In genomic region chr7:24715661-24716479, GRCh38 we compare ENCODE assay signal across 8 cellular contexts. TPM values are rescaled to one million over a fixed set of nuclear protein-coding genes. Genes with fewer than 3 reads are reported as not detected.
DNase-seq lines count a peak whose midpoint lies in the region; ATAC-seq and TF ChIP-seq lines count a peak whose summit lies in the region.

No MANE protein-coding gene starts in this region.

- no peak overlapping the region for H3K4me3 ChIP-seq in PC-3 (ENCODE audit: low read length)
- H3K4me3 ChIP-seq in smooth muscle cell: no peak overlapping the region
- H3K4me3 ChIP-seq in prostate gland: no peak overlapping the region

- no peak for TF ChIP-seq POLR2A in prostate gland (IDR thresholded peaks at IDR 0.05)

- intact Hi-C loops in PC-3 (cut with micrococcal nuclease) (no loop called here), prostate gland (cut with DNase I) (no loop called here)

- TF ChIP-seq CTCF in PC-3 (conservative IDR thresholded peaks at IDR 0.05; ENCODE audit: low read depth, low read length) (peak; percentile 49; the same call in 1 of the 2 replicates), foreskin keratinocyte (conservative IDR thresholded peaks at IDR 0.05) (peak; percentile 40), smooth muscle cell (IDR thresholded peaks at IDR 0.05; ENCODE audit: borderline replicate concordance, insufficient read depth, poor library complexity, severe bottlenecking) (peak; percentile 39), prostate gland (IDR thresholded peaks at IDR 0.05) (peak in 1 of 4 experiments; percentile 12)

- H2AFZ ChIP-seq in PC-3 (ENCODE audit: low read length): no peak overlapping the region
- no peak overlapping the region for H2AFZ ChIP-seq in smooth muscle cell (ENCODE audit: low read depth)

- DNase-seq in COR-L47 (lab: John Stamatoyannopoulos, UW): peak; percentile 10
- peak; percentile 17 for DNase-seq in PC-3
- no peak for DNase-seq in foreskin keratinocyte
- no peak for DNase-seq in smooth muscle cell (lab: John Stamatoyannopoulos, UW; ENCODE audit: unreplicated experiment)
- no peak for DNase-seq in prostate gland (ENCODE audit: low spot score)
- no peak for DNase-seq in stimulated activated CD4-positive, alpha-beta T cell treated with anti-CD3 and anti-CD28 coated beads, Interleukin-4, amount 100 ng/mL, for 24 hours

- H3K9me3 ChIP-seq in PC-3 (ENCODE audit: low read length) (no peaks in the 10 kb centered on the region), smooth muscle cell (replicated peaks; ENCODE audit: low read depth) (no peaks in the 10 kb centered on the region), prostate gland (no peaks in the 10 kb centered on the region)

- CTCF ChIA-PET in PC-3 (lab: Charles Lee): no interaction called here

- H3K4me2 ChIP-seq in PC-3 (ENCODE audit: low read length): no peak overlapping the region
- H3K4me2 ChIP-seq in smooth muscle cell: no peak overlapping the region

- WGBS in smooth muscle cell (ENCODE audit: low lambda C conversion rate): 63% methylated on average over 16 of the region's 16 CpGs
- 58% methylated on average over 16 of the region's 16 CpGs for WGBS in prostate gland

- H3K27me3 ChIP-seq in PC-3 (ENCODE audit: low read length) (no peaks in the 10 kb centered on the region), foreskin keratinocyte (no peaks in the 10 kb centered on the region), smooth muscle cell (ENCODE audit: low read depth) (no peaks in the 10 kb centered on the region), prostate gland (replicated peaks; ENCODE audit: insufficient read depth) (no peaks in the 10 kb centered on the region)

- H3F3A ChIP-seq in PC-3 (ENCODE audit: low read length, unreplicated experiment): no peaks in the 10 kb centered on the region
- no peaks in the 10 kb centered on the region for H3F3A ChIP-seq in smooth muscle cell (ENCODE audit: low read depth)

- POLR2A ChIA-PET in PC-3 (lab: Charles Lee; ENCODE audit: unreplicated experiment): no interaction called here

- ATAC-seq in GM18907 (IDR thresholded peaks at IDR 0.05; ENCODE audit: unreplicated experiment): peak; percentile 47
- ATAC-seq in HG02973 (IDR thresholded peaks at IDR 0.05; ENCODE audit: unreplicated experiment): peak; percentile 51
- peak; percentile 69 for ATAC-seq in PC-3
- ATAC-seq in foreskin keratinocyte: peak; percentile 57

- H3K36me3 ChIP-seq in PC-3 (ENCODE audit: low read depth, low read length): no peaks in the 10 kb centered on the region
- H3K36me3 ChIP-seq in smooth muscle cell (ENCODE audit: low read depth): no peaks in the 10 kb centered on the region
- H3K36me3 ChIP-seq in prostate gland: no peaks in the 10 kb centered on the region

- H3K9ac ChIP-seq in PC-3 (ENCODE audit: low read length) (no peak overlapping the region), smooth muscle cell (ENCODE audit: low read depth) (no peak overlapping the region)

- no peaks in the 10 kb centered on the region for H4K20me1 ChIP-seq in PC-3 (ENCODE audit: low read length)
- no peaks in the 10 kb centered on the region for H4K20me1 ChIP-seq in smooth muscle cell (ENCODE audit: low read depth)

- no peaks in the 10 kb centered on the region for H3K9me2 ChIP-seq in PC-3 (replicated peaks; ENCODE audit: low read length)

- no peaks in the 10 kb centered on the region for H3K79me2 ChIP-seq in PC-3 (ENCODE audit: low read length)
- no peaks in the 10 kb centered on the region for H3K79me2 ChIP-seq in smooth muscle cell (ENCODE audit: low read depth)

- H3K27ac ChIP-seq in PC-3 (ENCODE audit: low read length) (no peak overlapping the region), foreskin keratinocyte (no peak overlapping the region), smooth muscle cell (ENCODE audit: low read depth) (no peak overlapping the region), prostate gland (no peak overlapping the region)

- no TSS peak for BruUV-seq in PC-3 (replicated peaks; lab: Mats Ljungman, UMichigan)

- no peaks in the 10 kb centered on the region for H3K4me1 ChIP-seq in PC-3 (ENCODE audit: insufficient read depth, low read length)
- no peaks in the 10 kb centered on the region for H3K4me1 ChIP-seq in foreskin keratinocyte
- no peaks in the 10 kb centered on the region for H3K4me1 ChIP-seq in smooth muscle cell (ENCODE audit: low read depth)
- no peaks in the 10 kb centered on the region for H3K4me1 ChIP-seq in prostate gland (replicated peaks)

RNA-seq across cellular contexts. Expression of gene GSDME, which starts 41.4 kb away (rescaled TPM):
- total RNA-seq in PC-3 (2014; rRNA removed) (12.0 and 16.6 TPM in 2 replicates), foreskin keratinocyte (57.0 and 68.5 TPM in 2 replicates), smooth muscle cell (17.1 and 19.6 TPM in 2 replicates), prostate gland (10 to 100 TPM in 1 of 2 donors, 1 to 10 TPM in 1; 4.2 to 39.3 TPM)
- polyA plus RNA-seq in foreskin keratinocyte (53.2 and 64.3 TPM in 2 replicates), smooth muscle cell (14.8 and 26.3 TPM in 2 replicates)

Comparison
In these comparisons a context has a peak if more than half of its experiments do, and no peak if none do; other contexts are left out.
1. DNase-seq: peak in COR-L47 (single experiment) and PC-3 (single experiment); none in foreskin keratinocyte (0 of 2), smooth muscle cell (single experiment), prostate gland (single experiment) and stimulated activated CD4-positive, alpha-beta T cell treated with anti-CD3 and anti-CD28 coated beads, Interleukin-4, amount 100 ng/mL, for 24 hours (single experiment).
2. Peak in every context shown above with its lines, with median percentiles within 50 percentile points of each other: ATAC-seq.